15 cellular contexts compared by ENCODE assay signal in genomic region chr11:65526744-65527143, GRCh38. TPM values are rescaled to one million over a fixed set of nuclear protein-coding genes. Genes with fewer than 3 reads are reported as not detected.
DNase-seq lines count a peak whose midpoint lies in the region; ATAC-seq and TF ChIP-seq lines count a peak whose summit lies in the region.
"Had no signal": no experiment of that assay in that cellular context is flagged by ENCODE, and none has a peak within 500 bp of the region (broad histone marks: within the 10 kb centered on the region; RNA-seq: fewer than 3 reads in every experiment).

No MANE protein-coding gene starts in this region.

- TF ChIP-seq CTCF in mesothelial cell of epicardium (IDR thresholded peaks at IDR 0.05; ENCODE audit: unreplicated experiment): no peak
- no peak for TF ChIP-seq CTCF in brain microvascular endothelial cell (IDR thresholded peaks at IDR 0.05; ENCODE audit: low read depth, low read length, missing control alignments)

- H3K27ac ChIP-seq in substantia nigra (ENCODE audit: low read depth, low read length, poor library complexity, severe bottlenecking) (no peak overlapping the region), brain microvascular endothelial cell (no peak overlapping the region)
- H3K27ac ChIP-seq: neutrophil had no signal

- H3K36me3 ChIP-seq in brain microvascular endothelial cell (replicated peaks): peaks cover 48% of the 10 kb centered on the region

- H3K27ac Mint-ChIP-seq in stimulated activated naive CD8-positive, alpha-beta T cell treated with anti-CD3 and anti-CD28 coated beads, Interleukin-15, Interleukin-2, amounts not matched to agents 100 ng/mL and 50 ng/mL, for 24 hours: no peak overlapping the region
- H3K27ac Mint-ChIP-seq in activated CD8-positive, alpha-beta T cell treated with anti-CD3 and anti-CD28 coated beads, Interleukin-2, amount 10 ng/mL, durations not matched to agents 7 days and 5 days: no peak overlapping the region
- H3K27ac Mint-ChIP-seq in mesothelial cell of epicardium: peak overlapping the region; percentile 30

- H3K36me3 Mint-ChIP-seq in stimulated activated naive CD8-positive, alpha-beta T cell treated with anti-CD3 and anti-CD28 coated beads, Interleukin-15, Interleukin-2, amounts not matched to agents 100 ng/mL and 50 ng/mL, for 24 hours (ENCODE audit: low read depth): peaks cover 32% of the 10 kb centered on the region
- peaks cover 37% of the 10 kb centered on the region for H3K36me3 Mint-ChIP-seq in activated CD8-positive, alpha-beta T cell treated with anti-CD3 and anti-CD28 coated beads, Interleukin-2, amount 10 ng/mL, durations not matched to agents 7 days and 5 days (ENCODE audit: low read depth)
- H3K36me3 Mint-ChIP-seq in mesothelial cell of epicardium: peaks cover 16% of the 10 kb centered on the region

- CTCF ChIA-PET in activated CD8-positive, alpha-beta T cell treated with anti-CD3 and anti-CD28 coated beads, Interleukin-2, amount 10 ng/mL, durations not matched to agents 7 days and 5 days (lab: Charles Lee): interaction anchor here (0.6 to 5.9 kb wide), 5 partner anchors 14 to 89 kb away, joined by 3 to 41 read pairs (median 3); partner anchors contain the start of gene PCNX3

- H3K9me3 Mint-ChIP-seq in stimulated activated naive CD8-positive, alpha-beta T cell treated with anti-CD3 and anti-CD28 coated beads, Interleukin-15, Interleukin-2, amounts not matched to agents 100 ng/mL and 50 ng/mL, for 24 hours: no peaks in the 10 kb centered on the region
- no peaks in the 10 kb centered on the region for H3K9me3 Mint-ChIP-seq in activated CD8-positive, alpha-beta T cell treated with anti-CD3 and anti-CD28 coated beads, Interleukin-2, amount 10 ng/mL, durations not matched to agents 7 days and 5 days (ENCODE audit: insufficient read depth)
- H3K9me3 Mint-ChIP-seq in mesothelial cell of epicardium: no peaks in the 10 kb centered on the region

- no peaks in the 10 kb centered on the region for H3K27me3 ChIP-seq in brain microvascular endothelial cell (replicated peaks)
- H3K27me3 ChIP-seq: neutrophil had no signal

- ATAC-seq in stimulated activated naive CD8-positive, alpha-beta T cell treated with anti-CD3 and anti-CD28 coated beads, Interleukin-15, Interleukin-2, amounts not matched to agents 100 U/mL and 50 U/mL, for 24 hours: no peak
- no peak for ATAC-seq in activated CD8-positive, alpha-beta T cell treated with anti-CD3 and anti-CD28 coated beads, Interleukin-2, amount 10 ng/mL, durations not matched to agents 7 days and 5 days
- no peak for ATAC-seq in GM21447 (IDR thresholded peaks at IDR 0.05; ENCODE audit: unreplicated experiment)

- no peak for DNase-seq in stimulated activated naive CD8-positive, alpha-beta T cell treated with anti-CD3 and anti-CD28 coated beads, Interleukin-15, Interleukin-2, amounts not matched to agents 100 U/mL and 50 U/mL, for 24 hours
- DNase-seq in activated CD8-positive, alpha-beta T cell treated with anti-CD3 and anti-CD28 coated beads, Interleukin-2, amount 10 ng/mL, durations not matched to agents 7 days and 5 days: no peak
- DNase-seq in mesothelial cell of epicardium (ENCODE audit: low spot score in 2 of 2, unreplicated experiment in 2 of 2) (no peak), substantia nigra (lab: John Stamatoyannopoulos, UW) (no peak), AG08395 (ENCODE audit: low spot score) (no peak), brain microvascular endothelial cell (no peak)
- DNase-seq: activated CD4-positive, CD25-positive, alpha-beta regulatory T cell; cortex of kidney; kidney glomerular epithelial cell; NCI-H1092 treated with DMSO at 0.1 percent for 48 hours; NCI-H524; stimulated activated CD4-positive, alpha-beta T cell treated with anti-CD3 and anti-CD28 coated beads, Interleukin-12 subunit alpha, Interleukin-12 subunit beta, amount 100 ng/mL, for 4 hours had no signal

- H3K4me1 Mint-ChIP-seq in stimulated activated naive CD8-positive, alpha-beta T cell treated with anti-CD3 and anti-CD28 coated beads, Interleukin-15, Interleukin-2, amounts not matched to agents 100 ng/mL and 50 ng/mL, for 24 hours (ENCODE audit: low read depth): peaks cover 62% of the 10 kb centered on the region
- peaks cover 70% of the 10 kb centered on the region for H3K4me1 Mint-ChIP-seq in activated CD8-positive, alpha-beta T cell treated with anti-CD3 and anti-CD28 coated beads, Interleukin-2, amount 10 ng/mL, durations not matched to agents 7 days and 5 days (ENCODE audit: low read depth)
- H3K4me1 Mint-ChIP-seq in mesothelial cell of epicardium: peaks cover 33% of the 10 kb centered on the region

- POLR2A ChIA-PET in activated CD8-positive, alpha-beta T cell treated with anti-CD3 and anti-CD28 coated beads, Interleukin-2, amount 10 ng/mL, durations not matched to agents 7 days and 5 days (lab: Charles Lee): interaction anchor here (0.6 to 2.8 kb wide), 3 partner anchors 10 to 162 kb away, joined by 4 to 25 read pairs (median 12); no protein-coding TSS in a partner anchor

- no peaks in the 10 kb centered on the region for H3K27me3 Mint-ChIP-seq in stimulated activated naive CD8-positive, alpha-beta T cell treated with anti-CD3 and anti-CD28 coated beads, Interleukin-15, Interleukin-2, amounts not matched to agents 100 ng/mL and 50 ng/mL, for 24 hours
- no peaks in the 10 kb centered on the region for H3K27me3 Mint-ChIP-seq in activated CD8-positive, alpha-beta T cell treated with anti-CD3 and anti-CD28 coated beads, Interleukin-2, amount 10 ng/mL, durations not matched to agents 7 days and 5 days (ENCODE audit: low read depth)
- no peaks in the 10 kb centered on the region for H3K27me3 Mint-ChIP-seq in mesothelial cell of epicardium (ENCODE audit: low read depth)

- H3K4me3 ChIP-seq in brain microvascular endothelial cell (ENCODE audit: low read depth, low read length): no peak overlapping the region

- in situ Hi-C loops in brain microvascular endothelial cell (cut with HindIII; ENCODE audit: low pct_ligation_motif_present, low sequenced_read_pairs): no loop called here

- H3K4me3 Mint-ChIP-seq in stimulated activated naive CD8-positive, alpha-beta T cell treated with anti-CD3 and anti-CD28 coated beads, Interleukin-15, Interleukin-2, amounts not matched to agents 100 ng/mL and 50 ng/mL, for 24 hours: peak overlapping the region; percentile 87
- H3K4me3 Mint-ChIP-seq in activated CD8-positive, alpha-beta T cell treated with anti-CD3 and anti-CD28 coated beads, Interleukin-2, amount 10 ng/mL, durations not matched to agents 7 days and 5 days: peak overlapping the region; percentile 83
- peak overlapping the region; percentile 74 for H3K4me3 Mint-ChIP-seq in mesothelial cell of epicardium

RNA-seq across cellular contexts. Expression of gene SCYL1, which starts 1.9 kb away (rescaled TPM):
- 10 to 100 TPM; 68.0 to 69.5 TPM for total RNA-seq in activated CD8-positive, alpha-beta T cell treated with anti-CD3 and anti-CD28 coated beads, Interleukin-2, amount 10 ng/mL, durations not matched to agents 7 days and 5 days
- 83.4 to 91.1 TPM (median 89.5 TPM) in 3 replicates for total RNA-seq in mesothelial cell of epicardium

RNA-seq across cellular contexts. Expression of gene MALAT1, which starts 27.9 kb away (rescaled TPM):
- 1,000 to 10,000 TPM; 3,822 to 4,094 TPM for total RNA-seq in activated CD8-positive, alpha-beta T cell treated with anti-CD3 and anti-CD28 coated beads, Interleukin-2, amount 10 ng/mL, durations not matched to agents 7 days and 5 days
- total RNA-seq in mesothelial cell of epicardium: 15,343 to 16,172 TPM (median 16,018 TPM) in 3 replicates

RNA-seq across cellular contexts. Expression of gene LTBP3, which starts 31.4 kb away (rescaled TPM):
- total RNA-seq in activated CD8-positive, alpha-beta T cell treated with anti-CD3 and anti-CD28 coated beads, Interleukin-2, amount 10 ng/mL, durations not matched to agents 7 days and 5 days: 10 to 100 TPM; 64.7 to 70.8 TPM
- total RNA-seq in mesothelial cell of epicardium: 314 to 333 TPM (median 318 TPM) in 3 replicates

RNA-seq across cellular contexts. Expression of gene ZNRD2, which starts 43.5 kb away (rescaled TPM):
- total RNA-seq in activated CD8-positive, alpha-beta T cell treated with anti-CD3 and anti-CD28 coated beads, Interleukin-2, amount 10 ng/mL, durations not matched to agents 7 days and 5 days: 10 to 100 TPM; 39.2 to 40.7 TPM
- total RNA-seq in mesothelial cell of epicardium: 23.1 to 27.8 TPM (median 27.4 TPM) in 3 replicates

RNA-seq across cellular contexts. Expression of gene FAM89B, which starts 45.6 kb away (rescaled TPM):
- total RNA-seq in activated CD8-positive, alpha-beta T cell treated with anti-CD3 and anti-CD28 coated beads, Interleukin-2, amount 10 ng/mL, durations not matched to agents 7 days and 5 days: 10 to 100 TPM; 32.0 to 33.6 TPM
- 56.7 to 61.5 TPM (median 57.6 TPM) in 3 replicates for total RNA-seq in mesothelial cell of epicardium
